ENCODE assay signal across 1 cellular context in the genomic region with DNA sequence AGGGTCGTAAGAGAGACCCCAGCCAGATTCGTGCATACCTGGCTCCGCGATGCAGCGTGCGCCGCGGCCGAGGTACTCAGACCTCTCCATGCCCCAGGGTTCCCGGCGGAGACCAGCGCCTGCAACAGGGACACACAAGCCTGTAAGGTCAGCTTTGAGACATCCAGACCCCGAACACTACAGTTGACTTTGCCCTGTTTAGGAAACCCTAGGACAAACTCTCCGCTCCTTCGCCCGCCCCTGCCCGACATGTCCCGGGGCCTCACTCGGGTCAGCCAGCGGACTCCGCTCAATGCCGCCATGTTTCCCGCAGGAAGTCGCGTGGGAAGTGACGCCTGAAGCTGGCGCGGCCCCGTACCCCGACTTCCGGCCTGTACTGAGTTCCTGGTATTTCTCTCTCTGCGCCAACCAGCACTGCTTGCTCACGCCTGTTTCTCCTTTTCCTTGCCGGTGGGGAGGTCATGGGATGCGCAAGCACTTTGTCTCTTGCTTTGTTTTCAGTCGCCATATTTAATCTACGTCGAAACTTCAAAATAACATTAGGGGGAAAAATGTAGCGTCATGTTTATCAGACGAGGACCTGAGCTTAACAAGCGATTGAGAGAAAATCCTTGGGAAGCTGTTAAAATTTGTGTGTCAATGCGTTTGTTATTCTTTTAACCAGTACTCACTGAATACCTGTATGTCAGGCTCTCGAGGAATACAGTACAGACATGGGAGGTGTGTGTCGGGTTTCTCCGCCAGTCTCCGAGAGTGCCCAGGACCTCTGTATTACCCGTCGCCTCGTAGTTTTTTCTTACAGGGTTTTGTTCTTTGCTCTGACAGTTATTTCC.
TF ChIP-seq lines count a peak whose summit lies in the region.

A gene (minus strand): TSS at position 330 of the 833 bp plus-strand sequence. CDS start 28 bp downstream, at position 302.

TF ChIP-seq in K562, 482 proteins besides CTCF, POLR2A, EP300 and RAD21 (continued from another document):
- TF ChIP-seq, protein P1, sequence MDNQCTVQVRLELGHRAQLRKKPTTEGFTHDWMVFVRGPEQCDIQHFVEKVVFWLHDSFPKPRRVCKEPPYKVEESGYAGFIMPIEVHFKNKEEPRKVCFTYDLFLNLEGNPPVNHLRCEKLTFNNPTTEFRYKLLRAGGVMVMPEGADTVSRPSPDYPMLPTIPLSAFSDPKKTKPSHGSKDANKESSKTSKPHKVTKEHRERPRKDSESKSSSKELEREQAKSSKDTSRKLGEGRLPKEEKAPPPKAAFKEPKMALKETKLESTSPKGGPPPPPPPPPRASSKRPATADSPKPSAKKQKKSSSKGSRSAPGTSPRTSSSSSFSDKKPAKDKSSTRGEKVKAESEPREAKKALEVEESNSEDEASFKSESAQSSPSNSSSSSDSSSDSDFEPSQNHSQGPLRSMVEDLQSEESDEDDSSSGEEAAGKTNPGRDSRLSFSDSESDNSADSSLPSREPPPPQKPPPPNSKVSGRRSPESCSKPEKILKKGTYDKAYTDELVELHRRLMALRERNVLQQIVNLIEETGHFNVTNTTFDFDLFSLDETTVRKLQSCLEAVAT (IDR thresholded peaks at IDR 0.05) = peak in 1 of 2 experiments; percentile 86; a peak in 2 of 4 replicates
- TF ChIP-seq, protein P2, sequence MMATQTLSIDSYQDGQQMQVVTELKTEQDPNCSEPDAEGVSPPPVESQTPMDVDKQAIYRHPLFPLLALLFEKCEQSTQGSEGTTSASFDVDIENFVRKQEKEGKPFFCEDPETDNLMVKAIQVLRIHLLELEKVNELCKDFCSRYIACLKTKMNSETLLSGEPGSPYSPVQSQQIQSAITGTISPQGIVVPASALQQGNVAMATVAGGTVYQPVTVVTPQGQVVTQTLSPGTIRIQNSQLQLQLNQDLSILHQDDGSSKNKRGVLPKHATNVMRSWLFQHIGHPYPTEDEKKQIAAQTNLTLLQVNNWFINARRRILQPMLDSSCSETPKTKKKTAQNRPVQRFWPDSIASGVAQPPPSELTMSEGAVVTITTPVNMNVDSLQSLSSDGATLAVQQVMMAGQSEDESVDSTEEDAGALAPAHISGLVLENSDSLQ (IDR thresholded peaks at IDR 0.05) = no peak
- no peak for TF ChIP-seq SMARCA4 (IDR thresholded peaks at IDR 0.05)
- no peak for TF ChIP-seq ZNF75A (CRISPR knock-in tag; IDR thresholded peaks at IDR 0.05)
- TF ChIP-seq, protein P3, sequence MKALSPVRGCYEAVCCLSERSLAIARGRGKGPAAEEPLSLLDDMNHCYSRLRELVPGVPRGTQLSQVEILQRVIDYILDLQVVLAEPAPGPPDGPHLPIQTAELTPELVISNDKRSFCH (CRISPR knock-in tag; IDR thresholded peaks at IDR 0.05) = no peak
- TF ChIP-seq, protein P3 (tag; IDR thresholded peaks at IDR 0.05) = no peak; the same call in 1 of the 2 replicates
- TF ChIP-seq, protein P4, sequence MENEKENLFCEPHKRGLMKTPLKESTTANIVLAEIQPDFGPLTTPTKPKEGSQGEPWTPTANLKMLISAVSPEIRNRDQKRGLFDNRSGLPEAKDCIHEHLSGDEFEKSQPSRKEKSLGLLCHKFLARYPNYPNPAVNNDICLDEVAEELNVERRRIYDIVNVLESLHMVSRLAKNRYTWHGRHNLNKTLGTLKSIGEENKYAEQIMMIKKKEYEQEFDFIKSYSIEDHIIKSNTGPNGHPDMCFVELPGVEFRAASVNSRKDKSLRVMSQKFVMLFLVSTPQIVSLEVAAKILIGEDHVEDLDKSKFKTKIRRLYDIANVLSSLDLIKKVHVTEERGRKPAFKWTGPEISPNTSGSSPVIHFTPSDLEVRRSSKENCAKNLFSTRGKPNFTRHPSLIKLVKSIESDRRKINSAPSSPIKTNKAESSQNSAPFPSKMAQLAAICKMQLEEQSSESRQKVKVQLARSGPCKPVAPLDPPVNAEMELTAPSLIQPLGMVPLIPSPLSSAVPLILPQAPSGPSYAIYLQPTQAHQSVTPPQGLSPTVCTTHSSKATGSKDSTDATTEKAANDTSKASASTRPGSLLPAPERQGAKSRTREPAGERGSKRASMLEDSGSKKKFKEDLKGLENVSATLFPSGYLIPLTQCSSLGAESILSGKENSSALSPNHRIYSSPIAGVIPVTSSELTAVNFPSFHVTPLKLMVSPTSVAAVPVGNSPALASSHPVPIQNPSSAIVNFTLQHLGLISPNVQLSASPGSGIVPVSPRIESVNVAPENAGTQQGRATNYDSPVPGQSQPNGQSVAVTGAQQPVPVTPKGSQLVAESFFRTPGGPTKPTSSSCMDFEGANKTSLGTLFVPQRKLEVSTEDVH (IDR thresholded peaks at IDR 0.05; ENCODE audit: low read depth, partially characterized antibody) = peak; percentile 88
- TF ChIP-seq TRIM24 (IDR thresholded peaks at IDR 0.05) = no peak
- TF ChIP-seq, protein P5, sequence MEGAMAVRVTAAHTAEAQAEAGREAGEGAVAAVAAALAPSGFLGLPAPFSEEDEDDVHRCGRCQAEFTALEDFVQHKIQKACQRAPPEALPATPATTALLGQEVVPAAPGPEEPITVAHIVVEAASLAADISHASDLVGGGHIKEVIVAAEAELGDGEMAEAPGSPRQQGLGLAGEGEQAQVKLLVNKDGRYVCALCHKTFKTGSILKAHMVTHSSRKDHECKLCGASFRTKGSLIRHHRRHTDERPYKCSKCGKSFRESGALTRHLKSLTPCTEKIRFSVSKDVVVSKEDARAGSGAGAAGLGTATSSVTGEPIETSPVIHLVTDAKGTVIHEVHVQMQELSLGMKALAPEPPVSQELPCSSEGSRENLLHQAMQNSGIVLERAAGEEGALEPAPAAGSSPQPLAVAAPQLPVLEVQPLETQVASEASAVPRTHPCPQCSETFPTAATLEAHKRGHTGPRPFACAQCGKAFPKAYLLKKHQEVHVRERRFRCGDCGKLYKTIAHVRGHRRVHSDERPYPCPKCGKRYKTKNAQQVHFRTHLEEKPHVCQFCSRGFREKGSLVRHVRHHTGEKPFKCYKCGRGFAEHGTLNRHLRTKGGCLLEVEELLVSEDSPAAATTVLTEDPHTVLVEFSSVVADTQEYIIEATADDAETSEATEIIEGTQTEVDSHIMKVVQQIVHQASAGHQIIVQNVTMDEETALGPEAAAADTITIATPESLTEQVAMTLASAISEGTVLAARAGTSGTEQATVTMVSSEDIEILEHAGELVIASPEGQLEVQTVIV (CRISPR knock-in tag; IDR thresholded peaks at IDR 0.05; ENCODE audit: borderline replicate concordance) = no peak
- TF ChIP-seq HNRNPH1 (optimal IDR thresholded peaks at IDR 0.05; ENCODE audit: low read depth, low read length) = no peak
- TF ChIP-seq ZNF584 (CRISPR knock-in tag; IDR thresholded peaks at IDR 0.05; ENCODE audit: low read depth) = no peak
- peak; percentile 40; the same call in 1 of the 2 replicates for TF ChIP-seq BHLHE40 (IDR thresholded peaks at IDR 0.05; ENCODE audit: low read length)
- TF ChIP-seq, protein P6, sequence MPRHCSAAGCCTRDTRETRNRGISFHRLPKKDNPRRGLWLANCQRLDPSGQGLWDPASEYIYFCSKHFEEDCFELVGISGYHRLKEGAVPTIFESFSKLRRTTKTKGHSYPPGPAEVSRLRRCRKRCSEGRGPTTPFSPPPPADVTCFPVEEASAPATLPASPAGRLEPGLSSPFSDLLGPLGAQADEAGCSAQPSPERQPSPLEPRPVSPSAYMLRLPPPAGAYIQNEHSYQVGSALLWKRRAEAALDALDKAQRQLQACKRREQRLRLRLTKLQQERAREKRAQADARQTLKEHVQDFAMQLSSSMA (CRISPR knock-in tag; IDR thresholded peaks at IDR 0.05) = no peak
- TF ChIP-seq, protein P7, sequence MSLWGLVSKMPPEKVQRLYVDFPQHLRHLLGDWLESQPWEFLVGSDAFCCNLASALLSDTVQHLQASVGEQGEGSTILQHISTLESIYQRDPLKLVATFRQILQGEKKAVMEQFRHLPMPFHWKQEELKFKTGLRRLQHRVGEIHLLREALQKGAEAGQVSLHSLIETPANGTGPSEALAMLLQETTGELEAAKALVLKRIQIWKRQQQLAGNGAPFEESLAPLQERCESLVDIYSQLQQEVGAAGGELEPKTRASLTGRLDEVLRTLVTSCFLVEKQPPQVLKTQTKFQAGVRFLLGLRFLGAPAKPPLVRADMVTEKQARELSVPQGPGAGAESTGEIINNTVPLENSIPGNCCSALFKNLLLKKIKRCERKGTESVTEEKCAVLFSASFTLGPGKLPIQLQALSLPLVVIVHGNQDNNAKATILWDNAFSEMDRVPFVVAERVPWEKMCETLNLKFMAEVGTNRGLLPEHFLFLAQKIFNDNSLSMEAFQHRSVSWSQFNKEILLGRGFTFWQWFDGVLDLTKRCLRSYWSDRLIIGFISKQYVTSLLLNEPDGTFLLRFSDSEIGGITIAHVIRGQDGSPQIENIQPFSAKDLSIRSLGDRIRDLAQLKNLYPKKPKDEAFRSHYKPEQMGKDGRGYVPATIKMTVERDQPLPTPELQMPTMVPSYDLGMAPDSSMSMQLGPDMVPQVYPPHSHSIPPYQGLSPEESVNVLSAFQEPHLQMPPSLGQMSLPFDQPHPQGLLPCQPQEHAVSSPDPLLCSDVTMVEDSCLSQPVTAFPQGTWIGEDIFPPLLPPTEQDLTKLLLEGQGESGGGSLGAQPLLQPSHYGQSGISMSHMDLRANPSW (CRISPR knock-in tag; IDR thresholded peaks at IDR 0.05) = no peak
- TF ChIP-seq, protein P8, sequence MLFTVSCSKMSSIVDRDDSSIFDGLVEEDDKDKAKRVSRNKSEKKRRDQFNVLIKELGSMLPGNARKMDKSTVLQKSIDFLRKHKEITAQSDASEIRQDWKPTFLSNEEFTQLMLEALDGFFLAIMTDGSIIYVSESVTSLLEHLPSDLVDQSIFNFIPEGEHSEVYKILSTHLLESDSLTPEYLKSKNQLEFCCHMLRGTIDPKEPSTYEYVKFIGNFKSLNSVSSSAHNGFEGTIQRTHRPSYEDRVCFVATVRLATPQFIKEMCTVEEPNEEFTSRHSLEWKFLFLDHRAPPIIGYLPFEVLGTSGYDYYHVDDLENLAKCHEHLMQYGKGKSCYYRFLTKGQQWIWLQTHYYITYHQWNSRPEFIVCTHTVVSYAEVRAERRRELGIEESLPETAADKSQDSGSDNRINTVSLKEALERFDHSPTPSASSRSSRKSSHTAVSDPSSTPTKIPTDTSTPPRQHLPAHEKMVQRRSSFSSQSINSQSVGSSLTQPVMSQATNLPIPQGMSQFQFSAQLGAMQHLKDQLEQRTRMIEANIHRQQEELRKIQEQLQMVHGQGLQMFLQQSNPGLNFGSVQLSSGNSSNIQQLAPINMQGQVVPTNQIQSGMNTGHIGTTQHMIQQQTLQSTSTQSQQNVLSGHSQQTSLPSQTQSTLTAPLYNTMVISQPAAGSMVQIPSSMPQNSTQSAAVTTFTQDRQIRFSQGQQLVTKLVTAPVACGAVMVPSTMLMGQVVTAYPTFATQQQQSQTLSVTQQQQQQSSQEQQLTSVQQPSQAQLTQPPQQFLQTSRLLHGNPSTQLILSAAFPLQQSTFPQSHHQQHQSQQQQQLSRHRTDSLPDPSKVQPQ (CRISPR knock-in tag; IDR thresholded peaks at IDR 0.05; ENCODE audit: borderline replicate concordance) = no peak
- no peak for TF ChIP-seq ZNF212 (CRISPR knock-in tag; IDR thresholded peaks at IDR 0.05)
- TF ChIP-seq YY1 (IDR thresholded peaks at IDR 0.05; ENCODE audit: borderline replicate concordance in 1 of 3, control insufficient read depth in 1 of 3, extremely low read depth in 1 of 3, insufficient read depth in 3 of 3, insufficient read length in 1 of 3, insufficient replicate concordance in 2 of 3, low read depth in 1 of 3, low read length in 2 of 3) = peak; percentile 81 to 99 (median 98)
- TF ChIP-seq ZNF217 (CRISPR knock-in tag; IDR thresholded peaks at IDR 0.05) = no peak
- peak; percentile 59; the same call in 1 of the 2 replicates for TF ChIP-seq MYC (IDR thresholded peaks at IDR 0.05; ENCODE audit: low read depth, low read length)
- TF ChIP-seq MYC (CRISPR knock-in tag; IDR thresholded peaks at IDR 0.05; ENCODE audit: borderline replicate concordance, low read depth) = no peak
- no peak for TF ChIP-seq TCF3 (CRISPR knock-in tag; IDR thresholded peaks at IDR 0.05)
- no peak for TF ChIP-seq DMBX1 (CRISPR knock-in tag; IDR thresholded peaks at IDR 0.05; ENCODE audit: borderline replicate concordance)
- peak; percentile 80 for TF ChIP-seq SMAD1 (IDR thresholded peaks at IDR 0.05; ENCODE audit: low read depth, low read length, partially characterized antibody)
- no peak for TF ChIP-seq ZNF354B (CRISPR knock-in tag; IDR thresholded peaks at IDR 0.05)
- TF ChIP-seq ZNF780A (CRISPR knock-in tag; IDR thresholded peaks at IDR 0.05) = no peak
- no peak for TF ChIP-seq ZNF79 (CRISPR knock-in tag; IDR thresholded peaks at IDR 0.05; ENCODE audit: low read depth)
- TF ChIP-seq, protein P9, sequence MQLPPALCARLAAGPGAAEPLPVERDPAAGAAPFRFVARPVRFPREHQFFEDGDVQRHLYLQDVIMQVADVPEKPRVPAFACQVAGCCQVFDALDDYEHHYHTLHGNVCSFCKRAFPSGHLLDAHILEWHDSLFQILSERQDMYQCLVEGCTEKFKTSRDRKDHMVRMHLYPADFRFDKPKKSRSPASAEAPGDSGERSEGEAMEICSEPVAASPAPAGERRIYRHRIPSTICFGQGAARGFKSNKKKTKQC (CRISPR knock-in tag; IDR thresholded peaks at IDR 0.05) = no peak
- TF ChIP-seq, protein P10, sequence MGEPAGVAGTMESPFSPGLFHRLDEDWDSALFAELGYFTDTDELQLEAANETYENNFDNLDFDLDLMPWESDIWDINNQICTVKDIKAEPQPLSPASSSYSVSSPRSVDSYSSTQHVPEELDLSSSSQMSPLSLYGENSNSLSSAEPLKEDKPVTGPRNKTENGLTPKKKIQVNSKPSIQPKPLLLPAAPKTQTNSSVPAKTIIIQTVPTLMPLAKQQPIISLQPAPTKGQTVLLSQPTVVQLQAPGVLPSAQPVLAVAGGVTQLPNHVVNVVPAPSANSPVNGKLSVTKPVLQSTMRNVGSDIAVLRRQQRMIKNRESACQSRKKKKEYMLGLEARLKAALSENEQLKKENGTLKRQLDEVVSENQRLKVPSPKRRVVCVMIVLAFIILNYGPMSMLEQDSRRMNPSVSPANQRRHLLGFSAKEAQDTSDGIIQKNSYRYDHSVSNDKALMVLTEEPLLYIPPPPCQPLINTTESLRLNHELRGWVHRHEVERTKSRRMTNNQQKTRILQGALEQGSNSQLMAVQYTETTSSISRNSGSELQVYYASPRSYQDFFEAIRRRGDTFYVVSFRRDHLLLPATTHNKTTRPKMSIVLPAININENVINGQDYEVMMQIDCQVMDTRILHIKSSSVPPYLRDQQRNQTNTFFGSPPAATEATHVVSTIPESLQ (CRISPR knock-in tag; IDR thresholded peaks at IDR 0.05) = peak; percentile 18; the same call in 1 of the 2 replicates
- peak; percentile 76 to 77 for TF ChIP-seq ETV6 (IDR thresholded peaks at IDR 0.05; ENCODE audit: borderline replicate concordance in 1 of 2, low read depth in 2 of 2, low read length in 1 of 2)
- no peak for TF ChIP-seq ETV6 (CRISPR knock-in tag; IDR thresholded peaks at IDR 0.05; ENCODE audit: borderline replicate concordance)
- TF ChIP-seq U2AF1 (optimal IDR thresholded peaks at IDR 0.05; ENCODE audit: low read depth, low read length) = no peak
- no peak for TF ChIP-seq HDAC8 (tag; IDR thresholded peaks at IDR 0.05)
- no peak for TF ChIP-seq HIVEP1 (CRISPR knock-in tag; IDR thresholded peaks at IDR 0.05)
- TF ChIP-seq SMAD2 (IDR thresholded peaks at IDR 0.05; ENCODE audit: low read depth, low read length) = no peak
- peak; percentile 62 for TF ChIP-seq EHMT2 (IDR thresholded peaks at IDR 0.05)
